ENCODE assay signal across 8 cellular contexts in genomic region chrX:97563531-97564133, GRCh38.
A peak's percentile ranks its signal among the peaks of the same experiment; 100 is the strongest.
DNase-seq lines count a peak whose midpoint lies in the region; ATAC-seq and TF ChIP-seq lines count a peak whose summit lies in the region.

No MANE protein-coding gene starts in this region.

- H3K27me3 ChIP-seq in GM23338 (ENCODE audit: insufficient read depth) (no peaks in the 10 kb centered on the region), Loucy (ENCODE audit: insufficient read depth, low read length, poor library complexity, severe bottlenecking) (no peaks in the 10 kb centered on the region)

- no peaks in the 10 kb centered on the region for H3F3A ChIP-seq in GM23338 (replicated peaks; ENCODE audit: low read depth)
- H3F3A ChIP-seq in Loucy (ENCODE audit: low read depth): no peaks in the 10 kb centered on the region

- H3K4me3 ChIP-seq in GM12864 (ENCODE audit: low read depth, low read length) (no peak overlapping the region; the same call in 1 of the 2 replicates), GM23338 (no peak overlapping the region), Loucy (ENCODE audit: low read length, poor library complexity, severe bottlenecking) (peak overlapping the region; percentile 53), mucosa of descending colon (no peak overlapping the region)

- intact Hi-C loops in mucosa of descending colon (cut with DNase I, micrococcal nuclease): no loop called here

- DNase-seq in GM12864 (ENCODE audit: low read depth) (peak; percentile 57), GM23338 (ENCODE audit: low spot score) (no peak), WTC11 (ENCODE audit: low spot score) (no peak), mucosa of descending colon (peak; percentile 31 to 51 (median 41)), RKO (ENCODE audit: low spot score) (no peak)
- peak in 1 of 2 donors; percentile 14 for DNase-seq in central memory CD8-positive, alpha-beta T cell (ENCODE audit: low spot score in 2 of 2)
- peak; percentile 14 to 29 for DNase-seq in stimulated activated CD8-positive, alpha-beta memory T cell treated with anti-CD3 and anti-CD28 coated beads, Interleukin-7, amount 100 ng/mL, for 4 hours (ENCODE audit: low read depth in 2 of 2)

- peak overlapping the region; percentile 46 for H3K9ac ChIP-seq in Loucy (ENCODE audit: low read depth, low read length, poor library complexity, severe bottlenecking)

- no peak overlapping the region for H3K27ac ChIP-seq in GM23338 (ENCODE audit: low read depth)

- H3K27ac Mint-ChIP-seq in GM23338 (0 out of 2 replicates have a peak overlapping the region, but pooled peaks have one; percentile 45), WTC11 (peak overlapping the region; percentile 27)
- H3K27ac Mint-ChIP-seq in central memory CD8-positive, alpha-beta T cell (ENCODE audit: low read depth): peak overlapping the region; percentile 91

- no peak overlapping the region for H3K4me2 ChIP-seq in GM23338
- peak overlapping the region; percentile 58 for H3K4me2 ChIP-seq in Loucy (ENCODE audit: low read depth, low read length, poor library complexity, severe bottlenecking)

- H3K9me3 Mint-ChIP-seq in GM23338: no peaks in the 10 kb centered on the region
- H3K9me3 Mint-ChIP-seq in WTC11: no peaks in the 10 kb centered on the region
- H3K9me3 Mint-ChIP-seq in central memory CD8-positive, alpha-beta T cell: no peaks in the 10 kb centered on the region

- TF ChIP-seq CTCF in GM12864 (IDR thresholded peaks at IDR 0.05; ENCODE audit: low read depth, low read length, missing control alignments): no peak
- TF ChIP-seq CTCF in GM23338 (conservative IDR thresholded peaks at IDR 0.05; ENCODE audit: low read depth in 2 of 2): no peak
- no peak for TF ChIP-seq CTCF in Loucy (conservative IDR thresholded peaks at IDR 0.05; ENCODE audit: low read length)
- TF ChIP-seq CTCF in WTC11 (IDR thresholded peaks at IDR 0.05): no peak
- TF ChIP-seq CTCF in mucosa of descending colon (IDR thresholded peaks at IDR 0.05): no peak

- H3K36me3 Mint-ChIP-seq in GM23338 (ENCODE audit: low read depth) (no peaks in the 10 kb centered on the region), WTC11 (no peaks in the 10 kb centered on the region)
- H3K36me3 Mint-ChIP-seq in central memory CD8-positive, alpha-beta T cell (ENCODE audit: insufficient read depth): peaks cover 2% of the 10 kb centered on the region

- CTCF ChIA-PET in WTC11 (lab: Charles Lee): no interaction called here

- POLR2A ChIA-PET in WTC11 (lab: Charles Lee): interaction anchor here (0.7 kb wide), 1 partner anchor 182 kb away, joined by 3 read pairs; no protein-coding TSS in a partner anchor

- no peak overlapping the region for H2AFZ ChIP-seq in GM23338
- H2AFZ ChIP-seq in Loucy (ENCODE audit: low read length): peak overlapping the region; percentile 81

- no peaks in the 10 kb centered on the region for H3K79me2 ChIP-seq in GM23338 (replicated peaks; ENCODE audit: insufficient read depth)
- no peaks in the 10 kb centered on the region for H3K79me2 ChIP-seq in Loucy (ENCODE audit: insufficient read depth, low read length)

- ATAC-seq in GM23338: no peak
- ATAC-seq in WTC11: no peak
- ATAC-seq in central memory CD8-positive, alpha-beta T cell (replicated peaks; ENCODE audit: extremely low read depth, poor library complexity, severe bottlenecking): peak; percentile 96
- ATAC-seq in mucosa of descending colon: peak; percentile 93

- H3K4me3 Mint-ChIP-seq in GM23338 (no peak overlapping the region), WTC11 (no peak overlapping the region)
- H3K4me3 Mint-ChIP-seq in central memory CD8-positive, alpha-beta T cell: peak overlapping the region; percentile 79

- no peaks in the 10 kb centered on the region for H4K20me1 ChIP-seq in GM23338 (replicated peaks; ENCODE audit: insufficient read depth)
- H4K20me1 ChIP-seq in Loucy (ENCODE audit: insufficient read depth, low read length, poor library complexity, severe bottlenecking): no peaks in the 10 kb centered on the region

- no peaks in the 10 kb centered on the region for H3K27me3 Mint-ChIP-seq in GM23338 (ENCODE audit: insufficient read depth, low read depth, poor library complexity)
- H3K27me3 Mint-ChIP-seq in WTC11 (ENCODE audit: low read depth): no peaks in the 10 kb centered on the region
- no peaks in the 10 kb centered on the region for H3K27me3 Mint-ChIP-seq in central memory CD8-positive, alpha-beta T cell

- H3K9me3 ChIP-seq in Loucy (ENCODE audit: insufficient read depth, low read depth, low read length) (no peaks in the 10 kb centered on the region), mucosa of descending colon (no peaks in the 10 kb centered on the region)

- H3K9me2 ChIP-seq in GM23338 (ENCODE audit: insufficient read depth): no peaks in the 10 kb centered on the region
- H3K9me2 ChIP-seq in Loucy (replicated peaks; ENCODE audit: low read depth, low read length): no peaks in the 10 kb centered on the region

- H3K4me1 ChIP-seq in GM23338 (ENCODE audit: insufficient read depth) (no peaks in the 10 kb centered on the region), Loucy (ENCODE audit: insufficient read depth, low read length, poor library complexity, severe bottlenecking) (no peaks in the 10 kb centered on the region), mucosa of descending colon (ENCODE audit: low read depth) (no peaks in the 10 kb centered on the region)

- H3K4me1 Mint-ChIP-seq in GM23338: peaks cover 3% of the 10 kb centered on the region; the same call in 1 of the 3 replicates
- peaks cover 11% of the 10 kb centered on the region for H3K4me1 Mint-ChIP-seq in WTC11
- H3K4me1 Mint-ChIP-seq in central memory CD8-positive, alpha-beta T cell: peaks cover 6% of the 10 kb centered on the region

- H3K36me3 ChIP-seq in GM23338 (ENCODE audit: insufficient read depth) (no peaks in the 10 kb centered on the region), Loucy (ENCODE audit: insufficient read depth, low read length) (no peaks in the 10 kb centered on the region), mucosa of descending colon (ENCODE audit: low read depth) (no peaks in the 10 kb centered on the region)

TF ChIP-seq in GM23338, 12 proteins besides CTCF, POLR2A, EP300 and RAD21:
- no peak for TF ChIP-seq ZNF331 (CRISPR knock-in tag; IDR thresholded peaks at IDR 0.05; ENCODE audit: low read depth)

TF ChIP-seq in WTC11, 78 proteins besides CTCF, POLR2A, EP300 and RAD21 (continues in another document):
- no peak for TF ChIP-seq RORB (CRISPR knock-in tag; IDR thresholded peaks at IDR 0.05)
- TF ChIP-seq SMAD4 (CRISPR knock-in tag; IDR thresholded peaks at IDR 0.05): no peak
- TF ChIP-seq, protein P1, sequence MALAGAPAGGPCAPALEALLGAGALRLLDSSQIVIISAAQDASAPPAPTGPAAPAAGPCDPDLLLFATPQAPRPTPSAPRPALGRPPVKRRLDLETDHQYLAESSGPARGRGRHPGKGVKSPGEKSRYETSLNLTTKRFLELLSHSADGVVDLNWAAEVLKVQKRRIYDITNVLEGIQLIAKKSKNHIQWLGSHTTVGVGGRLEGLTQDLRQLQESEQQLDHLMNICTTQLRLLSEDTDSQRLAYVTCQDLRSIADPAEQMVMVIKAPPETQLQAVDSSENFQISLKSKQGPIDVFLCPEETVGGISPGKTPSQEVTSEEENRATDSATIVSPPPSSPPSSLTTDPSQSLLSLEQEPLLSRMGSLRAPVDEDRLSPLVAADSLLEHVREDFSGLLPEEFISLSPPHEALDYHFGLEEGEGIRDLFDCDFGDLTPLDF (CRISPR knock-in tag; IDR thresholded peaks at IDR 0.05): no peak
- TF ChIP-seq ZNF396 (CRISPR knock-in tag; IDR thresholded peaks at IDR 0.05; ENCODE audit: borderline replicate concordance): no peak
- TF ChIP-seq GTF2I (CRISPR knock-in tag; conservative IDR thresholded peaks at IDR 0.05): no peak
- TF ChIP-seq, protein P2, sequence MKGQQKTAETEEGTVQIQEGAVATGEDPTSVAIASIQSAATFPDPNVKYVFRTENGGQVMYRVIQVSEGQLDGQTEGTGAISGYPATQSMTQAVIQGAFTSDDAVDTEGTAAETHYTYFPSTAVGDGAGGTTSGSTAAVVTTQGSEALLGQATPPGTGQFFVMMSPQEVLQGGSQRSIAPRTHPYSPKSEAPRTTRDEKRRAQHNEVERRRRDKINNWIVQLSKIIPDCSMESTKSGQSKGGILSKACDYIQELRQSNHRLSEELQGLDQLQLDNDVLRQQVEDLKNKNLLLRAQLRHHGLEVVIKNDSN (CRISPR knock-in tag; IDR thresholded peaks at IDR 0.05): no peak
- TF ChIP-seq, protein P3, sequence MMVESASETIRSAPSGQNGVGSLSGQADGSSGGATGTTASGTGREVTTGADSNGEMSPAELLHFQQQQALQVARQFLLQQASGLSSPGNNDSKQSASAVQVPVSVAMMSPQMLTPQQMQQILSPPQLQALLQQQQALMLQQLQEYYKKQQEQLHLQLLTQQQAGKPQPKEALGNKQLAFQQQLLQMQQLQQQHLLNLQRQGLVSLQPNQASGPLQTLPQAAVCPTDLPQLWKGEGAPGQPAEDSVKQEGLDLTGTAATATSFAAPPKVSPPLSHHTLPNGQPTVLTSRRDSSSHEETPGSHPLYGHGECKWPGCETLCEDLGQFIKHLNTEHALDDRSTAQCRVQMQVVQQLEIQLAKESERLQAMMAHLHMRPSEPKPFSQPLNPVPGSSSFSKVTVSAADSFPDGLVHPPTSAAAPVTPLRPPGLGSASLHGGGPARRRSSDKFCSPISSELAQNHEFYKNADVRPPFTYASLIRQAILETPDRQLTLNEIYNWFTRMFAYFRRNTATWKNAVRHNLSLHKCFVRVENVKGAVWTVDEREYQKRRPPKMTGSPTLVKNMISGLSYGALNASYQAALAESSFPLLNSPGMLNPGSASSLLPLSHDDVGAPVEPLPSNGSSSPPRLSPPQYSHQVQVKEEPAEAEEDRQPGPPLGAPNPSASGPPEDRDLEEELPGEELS (CRISPR knock-in tag; IDR thresholded peaks at IDR 0.05): no peak
- TF ChIP-seq, protein P4, sequence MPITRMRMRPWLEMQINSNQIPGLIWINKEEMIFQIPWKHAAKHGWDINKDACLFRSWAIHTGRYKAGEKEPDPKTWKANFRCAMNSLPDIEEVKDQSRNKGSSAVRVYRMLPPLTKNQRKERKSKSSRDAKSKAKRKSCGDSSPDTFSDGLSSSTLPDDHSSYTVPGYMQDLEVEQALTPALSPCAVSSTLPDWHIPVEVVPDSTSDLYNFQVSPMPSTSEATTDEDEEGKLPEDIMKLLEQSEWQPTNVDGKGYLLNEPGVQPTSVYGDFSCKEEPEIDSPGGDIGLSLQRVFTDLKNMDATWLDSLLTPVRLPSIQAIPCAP (CRISPR knock-in tag; IDR thresholded peaks at IDR 0.05): no peak
- TF ChIP-seq FOXK1 (CRISPR knock-in tag; IDR thresholded peaks at IDR 0.05): no peak

Comparison
In these comparisons a context has a peak if more than half of its experiments do, and no peak if none do; other contexts are left out.
1. DNase-seq: peak in GM12864 (single experiment), mucosa of descending colon (3 of 3) and stimulated activated CD8-positive, alpha-beta memory T cell treated with anti-CD3 and anti-CD28 coated beads, Interleukin-7, amount 100 ng/mL, for 4 hours (2 of 2); none in GM23338 (single experiment), WTC11 (single experiment) and RKO (single experiment).
2. ATAC-seq: peak in central memory CD8-positive, alpha-beta T cell (single experiment) and mucosa of descending colon (single experiment); none in GM23338 (single experiment) and WTC11 (single experiment).
3. H3K27ac Mint-ChIP-seq: peak in every context shown above with its lines; median percentile 91 in central memory CD8-positive, alpha-beta T cell; 45 in GM23338; 27 in WTC11.